Comparison of ENCODE assay signal across 7 cellular contexts in genomic region chr13:26558074-26558805, GRCh38.
DNase-seq lines count a peak whose midpoint lies in the region; ATAC-seq, FAIRE-seq and TF ChIP-seq lines count a peak whose summit lies in the region.

No MANE protein-coding gene starts in this region.

- no peaks in the 10 kb centered on the region for H3K79me2 ChIP-seq in KMS-11 (ENCODE audit: insufficient read depth, low read depth)

- H3K4me3 Mint-ChIP-seq in memory B cell: peak overlapping the region; percentile 62

- peaks cover 3% of the 10 kb centered on the region for H3K4me1 Mint-ChIP-seq in memory B cell

- peaks cover 8% of the 10 kb centered on the region for H3K27me3 Mint-ChIP-seq in memory B cell

- no peak for TF ChIP-seq CTCF in KMS-11 (conservative IDR thresholded peaks at IDR 0.05; ENCODE audit: low read depth, low read length)
- TF ChIP-seq CTCF in choroid plexus epithelial cell (conservative IDR thresholded peaks at IDR 0.05; ENCODE audit: low read depth, low read length): no peak

- H3K36me3 ChIP-seq in KMS-11 (ENCODE audit: insufficient read depth): no peaks in the 10 kb centered on the region

- peak; percentile 23 for DNase-seq in choroid plexus epithelial cell (ENCODE audit: low read depth)
- DNase-seq in memory B cell (ENCODE audit: low spot score in 2 of 2): no peak
- peak; percentile 9 for DNase-seq in urothelium cell line (ENCODE audit: low spot score)
- DNase-seq in AML-193 (lab: John Stamatoyannopoulos, UW): no peak
- no peak for DNase-seq in NCI-H226

- H3K9me3 Mint-ChIP-seq in memory B cell: no peaks in the 10 kb centered on the region

- H3K4me3 ChIP-seq in KMS-11 (IDR thresholded peaks at IDR 0.05; ENCODE audit: insufficient read depth, low read depth, low read length): no peak overlapping the region
- H3K4me3 ChIP-seq in choroid plexus epithelial cell (ENCODE audit: low read depth, low read length): peak overlapping the region; percentile 75

- H4K20me1 ChIP-seq in KMS-11 (ENCODE audit: insufficient read depth): no peaks in the 10 kb centered on the region

- H2AFZ ChIP-seq in KMS-11 (ENCODE audit: low read depth): peak overlapping the region; percentile 52

- no peak for FAIRE-seq in urothelium cell line (lab: Jason Lieb, UNC)

- ATAC-seq in GM18907 (IDR thresholded peaks at IDR 0.05; ENCODE audit: unreplicated experiment): peak; percentile 15
- no peak for ATAC-seq in memory B cell (ENCODE audit: low read depth)

- no peak overlapping the region for H3K27ac Mint-ChIP-seq in memory B cell

- H3K9ac ChIP-seq in KMS-11: peak overlapping the region; percentile 46; the same call in 1 of the 2 replicates

- 0 out of 2 replicates have a peak overlapping the region, but pooled peaks have one; percentile 33 for H3K4me2 ChIP-seq in KMS-11

- H3K36me3 Mint-ChIP-seq in memory B cell: no peaks in the 10 kb centered on the region

- H3K27ac ChIP-seq in KMS-11: no peak overlapping the region

- no peaks in the 10 kb centered on the region for H3K27me3 ChIP-seq in KMS-11 (ENCODE audit: insufficient read depth, low read depth)

- peaks cover 4% of the 10 kb centered on the region for H3K4me1 ChIP-seq in KMS-11 (ENCODE audit: low read depth, poor library complexity, severe bottlenecking)

Comparison
In these comparisons a context has a peak if more than half of its experiments do, and no peak if none do; other contexts are left out.
1. DNase-seq: peak in choroid plexus epithelial cell (single experiment) and urothelium cell line (single experiment); none in memory B cell (0 of 2), AML-193 (0 of 2) and NCI-H226 (single experiment).